14 cellular contexts compared by ENCODE assay signal in genomic region chr11:78838417-78838816, GRCh38.
A peak's percentile ranks its signal among the peaks of the same experiment; 100 is the strongest.
DNase-seq lines count a peak whose midpoint lies in the region; ATAC-seq and TF ChIP-seq lines count a peak whose summit lies in the region.
"Had no signal": no experiment of that assay in that cellular context is flagged by ENCODE, and none has a peak within 500 bp of the region (broad histone marks: within the 10 kb centered on the region; RNA-seq: fewer than 3 reads in every experiment).

No MANE protein-coding gene starts in this region.

- no peak overlapping the region for H2AFZ ChIP-seq in SK-N-SH (ENCODE audit: low read depth)

- H3K79me2 ChIP-seq in SK-N-SH (ENCODE audit: insufficient read depth): no peaks in the 10 kb centered on the region

- H4K20me1 ChIP-seq in SK-N-SH (ENCODE audit: insufficient read depth): no peaks in the 10 kb centered on the region

- no peaks in the 10 kb centered on the region for H3K9me2 ChIP-seq in SK-N-SH

- 85% methylated on average over 2 of the region's 2 CpGs for WGBS in SK-N-SH (ENCODE audit: low lambda C conversion rate)

- in situ Hi-C loops in ACHN (cut with HindIII; ENCODE audit: low pct_ligation_motif_present, low pct_unique_long_range_greater_than_20kb, low sequenced_read_pairs): no loop called here

- peaks cover 0 to 27% of the 10 kb centered on the region in 2 experiments; a peak in 3 of 4 replicates for H3K4me1 ChIP-seq in SK-N-SH (ENCODE audit: control insufficient read depth in 1 of 2, insufficient read depth in 2 of 2, low read depth in 1 of 2, low read length in 1 of 2)
- H3K4me1 ChIP-seq: left ventricle myocardium inferior, spleen had no signal

- no peaks in the 10 kb centered on the region for H3K27me3 ChIP-seq in SK-N-SH (ENCODE audit: insufficient read depth)

- no peaks in the 10 kb centered on the region for H3F3A ChIP-seq in SK-N-SH (replicated peaks; ENCODE audit: insufficient read depth)

- DNase-seq in SK-N-SH: no peak
- peak; percentile 8 for DNase-seq in NCI-H345 treated with DMSO at 0.1 percent for 48 hours (lab: John Stamatoyannopoulos, UW; ENCODE audit: unreplicated experiment)
- DNase-seq in epithelial cell of proximal tubule (ENCODE audit: low read depth): no peak
- DNase-seq in ACHN: no peak
- no peak for DNase-seq in activated naive CD4-positive, alpha-beta T cell (lab: John Stamatoyannopoulos, UW)
- no peak for DNase-seq in OCI-M2 (lab: John Stamatoyannopoulos, UW; ENCODE audit: unreplicated experiment)
- no peak for DNase-seq in SK-N-DZ (ENCODE audit: low spot score)
- DNase-seq: activated CD4-positive, alpha-beta T cell treated with anti-CD3 and anti-CD28 coated beads, Interleukin-2, amount 50 U/mL, for 1 hour; left ventricle myocardium inferior; NCI-H1436; SHP77 treated with DMSO at 0.1 percent for 48 hours; spleen; stimulated activated naive B cell treated with anti-CD40 and anti-IgM and Interleukin-4, amounts not matched to agents 10 μg/mL and 1 μg/mL and 100 μg/mL, for 72 hours had no signal

- ATAC-seq in SK-N-SH treated with all-trans-retinoic acid at 6 μM for 48 hours: no peak
- ATAC-seq: stimulated activated naive B cell treated with anti-CD40 and anti-IgM and Interleukin-4, amounts not matched to agents 10 μg/mL and 1 μg/mL and 100 μg/mL, for 72 hours had no signal

- no peaks in the 10 kb centered on the region for H3K9me3 ChIP-seq in SK-N-SH
- H3K9me3 ChIP-seq: left ventricle myocardium inferior, spleen had no signal

- peak; percentile 23; the same call in 1 of the 2 replicates for TF ChIP-seq RAD21 in SK-N-SH (IDR thresholded peaks at IDR 0.05; ENCODE audit: low read length)

- no peak overlapping the region for H3K27ac ChIP-seq in SK-N-SH (ENCODE audit: low read depth in 2 of 2, low read length in 1 of 2)
- H3K27ac ChIP-seq: left ventricle myocardium inferior, spleen had no signal

- H3K9ac ChIP-seq in SK-N-SH: no peak overlapping the region

- H3K4me3 ChIP-seq in SK-N-SH (ENCODE audit: low read depth in 2 of 2, low read length in 1 of 2) (no peak overlapping the region), epithelial cell of proximal tubule (ENCODE audit: low read depth, low read length) (no peak overlapping the region)
- H3K4me3 ChIP-seq: left ventricle myocardium inferior, spleen had no signal

- TF ChIP-seq CTCF in SK-N-SH (IDR thresholded peaks at IDR 0.05) (no peak), epithelial cell of proximal tubule (conservative IDR thresholded peaks at IDR 0.05; ENCODE audit: low read depth, low read length) (peak; percentile 20)

- POLR2A ChIA-PET in SK-N-SH (lab: Yijun Ruan, JAX): interaction anchor here (0.8 kb wide), 1 partner anchor 262 kb away, joined by 3 read pairs; no protein-coding TSS in a partner anchor

- TF ChIP-seq EP300 in SK-N-SH (IDR thresholded peaks at IDR 0.05; ENCODE audit: borderline replicate concordance in 1 of 2, low read depth in 1 of 2, low read length in 1 of 2): no peak

- CTCF ChIA-PET in SK-N-SH (lab: Yijun Ruan, JAX): interaction anchor here (0.7 to 1.2 kb wide), 8 partner anchors 12 to 115 kb away, joined by 3 to 6 read pairs (median 3); no protein-coding TSS in a partner anchor

- H3K36me3 ChIP-seq in SK-N-SH (replicated peaks in 1 of 2; ENCODE audit: control insufficient read depth in 1 of 2, insufficient read depth in 2 of 2, low read length in 1 of 2): peaks cover 0 to 2% of the 10 kb centered on the region in 2 experiments
- H3K36me3 ChIP-seq: left ventricle myocardium inferior, spleen had no signal

- H3K4me2 ChIP-seq in SK-N-SH: no peak overlapping the region

TF ChIP-seq in SK-N-SH, 30 proteins besides CTCF, POLR2A, EP300 and RAD21:
- no peak for TF ChIP-seq FOXM1 (IDR thresholded peaks at IDR 0.05; ENCODE audit: low read depth)
- TF ChIP-seq FOXJ3 (CRISPR knock-in tag; IDR thresholded peaks at IDR 0.05): no peak
- no peak for TF ChIP-seq FOSL2 (IDR thresholded peaks at IDR 0.05; ENCODE audit: borderline replicate concordance, low read depth)
- TF ChIP-seq NRF1 (IDR thresholded peaks at IDR 0.05; ENCODE audit: low read depth, low read length): no peak
- no peak for TF ChIP-seq MAX (IDR thresholded peaks at IDR 0.05; ENCODE audit: low read depth)
- no peak for TF ChIP-seq POLR2AphosphoS5 (IDR thresholded peaks at IDR 0.05; ENCODE audit: low read depth, low read length)

TF ChIP-seq in SK-N-SH treated with all-trans-retinoic acid at 6 μM for 48 hours, 23 proteins besides CTCF, POLR2A, EP300 and RAD21:
- no peak for TF ChIP-seq ARNTL (CRISPR knock-in tag; IDR thresholded peaks at IDR 0.05; ENCODE audit: borderline replicate concordance, low read depth)
- TF ChIP-seq PATZ1 (CRISPR knock-in tag; IDR thresholded peaks at IDR 0.05; ENCODE audit: borderline replicate concordance): no peak
- TF ChIP-seq PPARA (CRISPR knock-in tag; IDR thresholded peaks at IDR 0.05; ENCODE audit: borderline replicate concordance): no peak
- TF ChIP-seq ZNF70 (CRISPR knock-in tag; IDR thresholded peaks at IDR 0.05): no peak
- no peak for TF ChIP-seq BACH2 (CRISPR knock-in tag; IDR thresholded peaks at IDR 0.05; ENCODE audit: borderline replicate concordance)
- no peak for TF ChIP-seq ISL1 (CRISPR knock-in tag; IDR thresholded peaks at IDR 0.05)
- TF ChIP-seq CSDC2 (CRISPR knock-in tag; IDR thresholded peaks at IDR 0.05): no peak
